28 cellular contexts compared by ENCODE assay signal in the genomic region with DNA sequence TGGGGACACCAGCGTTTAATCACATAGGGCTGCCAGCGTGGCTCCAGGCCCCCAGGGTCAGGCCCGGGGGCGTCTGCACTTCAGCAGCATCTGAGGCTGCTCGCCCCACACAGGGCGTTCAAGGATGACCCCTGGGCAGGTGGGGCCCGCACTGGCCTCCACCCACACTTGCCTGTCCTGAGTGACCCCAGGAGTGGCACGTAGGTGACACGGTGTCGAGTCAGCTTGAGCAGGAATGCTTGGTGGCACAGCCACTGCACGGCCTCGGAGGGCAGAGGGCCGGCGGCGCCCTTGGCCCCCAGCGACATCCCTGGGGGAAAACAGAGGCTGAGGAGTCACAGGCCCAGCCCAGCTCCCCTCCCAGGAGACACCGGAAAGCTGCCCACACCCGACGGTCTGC. TPM values are rescaled to one million over a fixed set of nuclear protein-coding genes. Genes with fewer than 3 reads are reported as not detected.
"Had no signal": no experiment of that assay in that cellular context is flagged by ENCODE, and none has a peak within 500 bp of the region (broad histone marks: within the 10 kb centered on the region; RNA-seq: fewer than 3 reads in every experiment).

No MANE protein-coding gene starts in this region.

- H3K27ac Mint-ChIP-seq: activated CD8-positive, alpha-beta T cell treated with anti-CD3 and anti-CD28 coated beads for 36 hours; activated T-cell treated with anti-CD3 and anti-CD28 coated beads, Interleukin-2, amount 50 U/mL, for 72 hours; activated T-helper 2 cell treated with anti-CD3 and anti-CD28 coated beads, Interferon-gamma antibody, Interleukin-2, Interleukin-4, amounts not matched to agents 10 μg/mL and 5 μg/mL and 100 μg/mL, durations not matched to agents 14 hours and 24 hours and 36 hours had no signal

- H3K4me3 Mint-ChIP-seq: activated CD8-positive, alpha-beta T cell treated with anti-CD3 and anti-CD28 coated beads for 36 hours; activated T-cell treated with anti-CD3 and anti-CD28 coated beads, Interleukin-2, amount 50 U/mL, for 72 hours had no signal

- H3K36me3 Mint-ChIP-seq: activated naive CD4-positive, alpha-beta T cell treated with anti-CD3 and anti-CD28 coated beads, Interleukin-2, amount 50 U/mL, for 24 hours had no signal

- H3K27ac ChIP-seq: adrenal gland, body of pancreas, breast epithelium, KMS-11, Peyer's patch, WERI-Rb-1 had no signal

- H3K27me3 Mint-ChIP-seq: activated CD4-positive, alpha-beta T cell treated with anti-CD3 and anti-CD28 coated beads, Interleukin-2, amount 10 ng/mL, durations not matched to agents 24 days and 14 days; activated CD8-positive, alpha-beta T cell treated with anti-CD3 and anti-CD28 coated beads for 36 hours; activated naive CD4-positive, alpha-beta T cell treated with anti-CD3 and anti-CD28 coated beads, Interleukin-2, amount 50 U/mL, for 24 hours had no signal

- H3K9me3 Mint-ChIP-seq: activated CD4-positive, alpha-beta T cell treated with anti-CD3 and anti-CD28 coated beads, Interleukin-2, amount 10 ng/mL, durations not matched to agents 24 days and 14 days; activated CD8-positive, alpha-beta T cell treated with anti-CD3 and anti-CD28 coated beads for 36 hours; activated naive CD4-positive, alpha-beta T cell treated with anti-CD3 and anti-CD28 coated beads, Interleukin-2, amount 50 U/mL, for 24 hours; activated T-cell treated with anti-CD3 and anti-CD28 coated beads, Interleukin-2, amount 50 U/mL, for 72 hours; activated T-helper 2 cell treated with anti-CD3 and anti-CD28 coated beads, Interferon-gamma antibody, Interleukin-2, Interleukin-4, amounts not matched to agents 10 μg/mL and 5 μg/mL and 100 μg/mL, durations not matched to agents 14 hours and 24 hours and 36 hours had no signal

- H3K9me3 ChIP-seq: adrenal gland, body of pancreas, breast epithelium, MG63, Peyer's patch had no signal

- DNase-seq: adrenal gland; body of pancreas; MG63; NCI-H1092; NCI-H1436 treated with DMSO at 0.1 percent for 48 hours; NCI-H1694 treated with DMSO at 0.1 percent for 48 hours; NCI-H2029; NCI-H748 treated with DMSO at 0.1 percent for 48 hours; NK-92 treated with Interleukin-12 subunit alpha and Interleukin-12 subunit beta, amount 100 ng/mL, for 24 hours; PC-3; RPMI8226; SIG-M5; T1000; WERI-Rb-1 had no signal

- H3K36me3 ChIP-seq: adrenal gland, breast epithelium, MG63, Peyer's patch, WERI-Rb-1 had no signal

- ATAC-seq: body of pancreas, PC-3 had no signal

RNA-seq across cellular contexts. Expression of gene SLC6A18, which starts 29.0 kb away (rescaled TPM):
- total RNA-seq: activated CD4-positive, alpha-beta T cell treated with anti-CD3 and anti-CD28 coated beads, Interleukin-2, amount 10 ng/mL, durations not matched to agents 24 days and 14 days; activated CD8-positive, alpha-beta memory T cell treated with anti-CD3 and anti-CD28 coated beads for 36 hours; activated CD8-positive, alpha-beta T cell treated with anti-CD3 and anti-CD28 coated beads for 36 hours; activated T-cell treated with anti-CD3 and anti-CD28 coated beads, Interleukin-2, amount 50 U/mL, for 72 hours; activated T-helper 2 cell treated with anti-CD3 and anti-CD28 coated beads, Interferon-gamma antibody, Interleukin-2, Interleukin-4, amounts not matched to agents 10 μg/mL and 5 μg/mL and 100 μg/mL, durations not matched to agents 14 hours and 24 hours and 36 hours; adrenal gland; astrocyte; body of pancreas; breast epithelium; cardiac septum; PC-3; SK-MEL-5; T-helper 1 cell treated with Interleukin-12 subunit alpha and Interleukin-12 subunit beta and Interleukin-4 antibody, amounts not matched to agents 30 ng/mL and 1 ng/mL, for 36 hours; T-helper 2 cell treated with Interferon-gamma antibody and Interleukin-4, amounts not matched to agents 100 ng/mL and 5 ng/mL, for 36 hours had no signal

RNA-seq across cellular contexts. Expression of gene TERT, which starts 40.7 kb away (rescaled TPM):
- total RNA-seq: body of pancreas, cardiac septum had no signal

RNA-seq across cellular contexts. Expression of gene SLC6A19, which starts 52.8 kb away (rescaled TPM):
- total RNA-seq: activated CD4-positive, alpha-beta T cell treated with anti-CD3 and anti-CD28 coated beads, Interleukin-2, amount 10 ng/mL, durations not matched to agents 24 days and 14 days; activated CD8-positive, alpha-beta memory T cell treated with anti-CD3 and anti-CD28 coated beads for 36 hours; activated CD8-positive, alpha-beta T cell treated with anti-CD3 and anti-CD28 coated beads for 36 hours; activated T-cell treated with anti-CD3 and anti-CD28 coated beads, Interleukin-2, amount 50 U/mL, for 72 hours; activated T-helper 2 cell treated with anti-CD3 and anti-CD28 coated beads, Interferon-gamma antibody, Interleukin-2, Interleukin-4, amounts not matched to agents 10 μg/mL and 5 μg/mL and 100 μg/mL, durations not matched to agents 14 hours and 24 hours and 36 hours; adrenal gland; astrocyte; breast epithelium; PC-3; SK-MEL-5; T-helper 1 cell treated with Interleukin-12 subunit alpha and Interleukin-12 subunit beta and Interleukin-4 antibody, amounts not matched to agents 30 ng/mL and 1 ng/mL, for 36 hours; T-helper 2 cell treated with Interferon-gamma antibody and Interleukin-4, amounts not matched to agents 100 ng/mL and 5 ng/mL, for 36 hours had no signal
